In the genomic region with DNA sequence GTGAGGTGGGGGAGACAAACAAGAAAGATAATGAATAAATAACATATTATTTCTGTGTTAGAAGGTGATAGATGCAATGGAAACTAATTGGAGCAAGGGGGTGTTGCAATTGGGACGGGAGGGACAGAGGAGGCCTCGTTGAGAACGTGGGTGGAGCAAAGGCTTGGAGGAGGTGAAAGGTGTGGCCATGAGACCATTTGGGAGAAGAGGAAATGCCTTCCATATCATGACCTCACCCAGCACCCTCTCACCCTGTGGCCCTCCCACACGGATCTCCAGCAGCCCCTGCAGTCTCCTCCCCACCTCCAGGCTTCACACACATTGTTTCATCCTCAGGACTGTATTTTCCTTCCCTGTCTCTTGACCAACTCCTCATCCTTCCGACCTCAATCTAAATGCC, we compare ENCODE assay signal across 14 cellular contexts.
DNase-seq lines count a peak whose midpoint lies in the region; ATAC-seq, FAIRE-seq and TF ChIP-seq lines count a peak whose summit lies in the region.
"Had no signal": no experiment of that assay in that cellular context is flagged by ENCODE, and none has a peak within 500 bp of the region (broad histone marks: within the 10 kb centered on the region; RNA-seq: fewer than 3 reads in every experiment).

No MANE protein-coding gene starts in this region.

- DNase-seq in right cardiac atrium (no peak), right atrium auricular region (ENCODE audit: low spot score) (no peak), ascending aorta (ENCODE audit: low spot score in 2 of 2) (no peak), kidney tubule cell (ENCODE audit: low spot score) (peak; percentile 97), urothelium cell line (ENCODE audit: low spot score) (peak; percentile 71), UCSD-AML1 (lab: John Stamatoyannopoulos, UW; ENCODE audit: unreplicated experiment) (no peak), natural killer cell (no peak)
- DNase-seq: activated CD4-positive, alpha-beta T cell treated with anti-CD3 and anti-CD28 coated beads, Interleukin-2, amount 50 U/mL, for 48 hours; colonic mucosa; DND-41; KBM-7; NCI-H187 treated with DMSO at 0.1 percent for 48 hours had no signal

- no peaks in the 10 kb centered on the region for H3K36me3 Mint-ChIP-seq in natural killer cell

- ATAC-seq in right cardiac atrium (peak in 1 of 2 donors; percentile 41), natural killer cell (no peak), GM21825 (IDR thresholded peaks at IDR 0.05; ENCODE audit: unreplicated experiment) (no peak)
- ATAC-seq: sciatic nerve had no signal

- no peak for TF ChIP-seq CTCF in right atrium auricular region (IDR thresholded peaks at IDR 0.05)
- TF ChIP-seq CTCF in ascending aorta (IDR thresholded peaks at IDR 0.05), result no peak
- no peak for TF ChIP-seq CTCF in natural killer cell (IDR thresholded peaks at IDR 0.05)

- no peaks in the 10 kb centered on the region for H3K4me1 Mint-ChIP-seq in natural killer cell

- no peak overlapping the region for H3K27ac Mint-ChIP-seq in natural killer cell

- no peaks in the 10 kb centered on the region for H3K36me3 ChIP-seq in right atrium auricular region
- no peaks in the 10 kb centered on the region for H3K36me3 ChIP-seq in ascending aorta
- H3K36me3 ChIP-seq: colonic mucosa had no signal

- no peaks in the 10 kb centered on the region for H3K9me3 Mint-ChIP-seq in natural killer cell

- H3K4me3 ChIP-seq in right cardiac atrium (ENCODE audit: low read length), result no peak overlapping the region
- H3K4me3 ChIP-seq in right atrium auricular region, result no peak overlapping the region
- H3K4me3 ChIP-seq in ascending aorta, result no peak overlapping the region
- H3K4me3 ChIP-seq: colonic mucosa had no signal

- no peaks in the 10 kb centered on the region for H3K9me3 ChIP-seq in right cardiac atrium (ENCODE audit: control insufficient read depth, low read length)
- H3K9me3 ChIP-seq in right atrium auricular region, result no peaks in the 10 kb centered on the region
- H3K9me3 ChIP-seq in ascending aorta, result no peaks in the 10 kb centered on the region
- H3K9me3 ChIP-seq: colonic mucosa had no signal

- FAIRE-seq in urothelium cell line (lab: Jason Lieb, UNC), result no peak

- 63% methylated on average over 5 of the region's 5 CpGs for WGBS in right cardiac atrium

- H3K4me3 Mint-ChIP-seq in natural killer cell, result no peak overlapping the region

- H3K27me3 Mint-ChIP-seq in natural killer cell (ENCODE audit: low read depth in 2 of 2), result peaks cover 22 to 35% of the 10 kb centered on the region in 2 donors

- no peaks in the 10 kb centered on the region for H3K27me3 ChIP-seq in right cardiac atrium (ENCODE audit: control insufficient read depth, insufficient read depth)
- H3K27me3 ChIP-seq in right atrium auricular region, result no peaks in the 10 kb centered on the region
- no peaks in the 10 kb centered on the region for H3K27me3 ChIP-seq in ascending aorta
- H3K27me3 ChIP-seq: colonic mucosa had no signal

- intact Hi-C loops in right cardiac atrium (cut with DNase I) (loop anchor here in 3 of 4 donors (10.0 kb wide), 1 partner anchor 78 kb away; no protein-coding TSS in a partner anchor), ascending aorta (cut with DNase I) (no loop called here), natural killer cell (cut with micrococcal nuclease) (no loop called here)

- H3K4me1 ChIP-seq in right cardiac atrium (ENCODE audit: control insufficient read depth, insufficient read depth, low read length) (peaks cover 13% of the 10 kb centered on the region), right atrium auricular region (peaks cover 0 to 29% of the 10 kb centered on the region in 2 donors), ascending aorta (peaks cover 9 to 39% of the 10 kb centered on the region in 2 donors)
- H3K4me1 ChIP-seq: colonic mucosa had no signal

- H3K27ac ChIP-seq in right cardiac atrium (ENCODE audit: low read length) (peak overlapping the region; percentile 62), right atrium auricular region (peak overlapping the region in 1 of 2 donors; percentile 68), ascending aorta (peak overlapping the region; percentile 83 to 90)
- H3K27ac ChIP-seq: colonic mucosa had no signal

Comparison
In these comparisons a context has a peak if more than half of its experiments do, and no peak if none do; other contexts are left out.
1. DNase-seq: peak in kidney tubule cell (single experiment) and urothelium cell line (single experiment); none in right cardiac atrium (0 of 3), right atrium auricular region (single experiment), ascending aorta (0 of 2), UCSD-AML1 (single experiment) and natural killer cell (single experiment).
2. intact Hi-C loops: an anchor here in right cardiac atrium (10.0 kb wide); none called in ascending aorta and natural killer cell.